1 cellular context compared by ENCODE assay signal in genomic region chr13:27271572-27272096, GRCh38.
TF ChIP-seq lines count a peak whose summit lies in the region.

No MANE protein-coding gene starts in this region.

TF ChIP-seq in WTC11, 78 proteins besides CTCF, POLR2A, EP300 and RAD21 (continued from another document):
- TF ChIP-seq PRDM15 (CRISPR knock-in tag; IDR thresholded peaks at IDR 0.05) (no peak), TEAD1 (CRISPR knock-in tag; IDR thresholded peaks at IDR 0.05) (no peak), AFF4 (CRISPR knock-in tag; IDR thresholded peaks at IDR 0.05; ENCODE audit: borderline replicate concordance) (no peak), ZMAT4 (CRISPR knock-in tag; IDR thresholded peaks at IDR 0.05) (no peak), HMGA2 (CRISPR knock-in tag; IDR thresholded peaks at IDR 0.05) (no peak), ATF1 (CRISPR knock-in tag; IDR thresholded peaks at IDR 0.05) (no peak)
- TF ChIP-seq, protein P1, sequence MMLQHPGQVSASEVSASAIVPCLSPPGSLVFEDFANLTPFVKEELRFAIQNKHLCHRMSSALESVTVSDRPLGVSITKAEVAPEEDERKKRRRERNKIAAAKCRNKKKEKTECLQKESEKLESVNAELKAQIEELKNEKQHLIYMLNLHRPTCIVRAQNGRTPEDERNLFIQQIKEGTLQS (CRISPR knock-in tag; conservative IDR thresholded peaks at IDR 0.05), result no peak
